Comparison of ENCODE assay signal across 38 cellular contexts in the genomic region with DNA sequence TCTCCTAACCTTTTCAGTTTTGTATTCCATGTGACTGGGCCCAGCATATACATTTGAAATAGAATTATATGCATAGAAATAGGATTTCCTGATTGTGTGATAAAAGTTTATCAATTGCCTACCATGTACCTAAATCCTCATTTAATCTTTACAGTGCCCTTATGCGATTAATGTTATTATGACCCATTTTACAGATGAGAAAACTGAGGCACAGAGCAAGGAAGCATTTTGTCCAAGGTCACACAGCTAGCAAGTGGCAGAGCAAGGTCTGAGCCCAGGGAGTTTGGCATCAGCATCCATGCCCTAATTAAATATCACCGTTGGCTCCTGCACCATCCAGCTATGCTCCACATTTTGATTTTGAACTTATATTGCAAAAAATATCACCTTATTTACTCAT. TPM values are rescaled to one million over a fixed set of nuclear protein-coding genes. Genes with fewer than 3 reads are reported as not detected.
"Had no signal": no experiment of that assay in that cellular context is flagged by ENCODE, and none has a peak within 500 bp of the region (broad histone marks: within the 10 kb centered on the region; RNA-seq: fewer than 3 reads in every experiment).

No MANE protein-coding gene starts in this region.

- H3K27me3 ChIP-seq: adrenal gland, ascending aorta, body of pancreas, brain microvascular endothelial cell had no signal

- H3K36me3 ChIP-seq: adrenal gland, ascending aorta, brain microvascular endothelial cell, breast epithelium, cardiac muscle cell had no signal

- ATAC-seq: activated naive CD4-positive, alpha-beta T cell treated with anti-CD3 and anti-CD28 coated beads, Interleukin-2, amount 50 U/mL, for 72 hours; activated naive CD8-positive, alpha-beta T cell treated with anti-CD3 and anti-CD28 coated beads, Interleukin-2, amount 50 U/mL, for 24 hours; activated T-cell treated with anti-CD3 and anti-CD28 coated beads, Interleukin-2, amount 50 U/mL, for 4 hours; activated T-cell treated with anti-CD3 and anti-CD28 coated beads, Interleukin-2, amount 50 U/mL, for 72 hours; activated T-helper 17 cell treated with anti-CD3 and anti-CD28 coated beads, Interleukin-2, amount 50 U/mL, for 72 hours; body of pancreas had no signal

- H3K9me3 ChIP-seq: adrenal gland, ascending aorta, breast epithelium had no signal

- DNase-seq: activated effector memory CD4-positive, alpha-beta T cell treated with anti-CD3 and anti-CD28 coated beads, Interleukin-2, amount 50 U/mL, for 16 hours; activated effector memory CD4-positive, alpha-beta T cell treated with Interleukin-2 at 50 U/mL for 16 hours; activated gamma-delta T cell; activated gamma-delta T cell treated with Interleukin-2 at 50 U/mL for 16 hours; activated naive CD4-positive, alpha-beta T cell; activated naive CD4-positive, alpha-beta T cell treated with anti-CD3 and anti-CD28 coated beads for 36 hours; activated naive CD4-positive, alpha-beta T cell treated with anti-CD3 and anti-CD28 coated beads, Interleukin-2, amount 10 ng/mL, durations not matched to agents 7 days and 5 days; activated naive CD4-positive, alpha-beta T cell treated with anti-CD3 and anti-CD28 coated beads, Interleukin-2, amount 50 U/mL, for 16 hours; activated naive CD4-positive, alpha-beta T cell treated with Interleukin-2 at 50 U/mL for 16 hours; activated naive CD8-positive, alpha-beta T cell treated with anti-CD3 and anti-CD28 coated beads for 36 hours; activated naive CD8-positive, alpha-beta T cell treated with anti-CD3 and anti-CD28 coated beads, Interleukin-2, amount 10 ng/mL, durations not matched to agents 7 days and 5 days; activated naive CD8-positive, alpha-beta T cell treated with anti-CD3 and anti-CD28 coated beads, Interleukin-2, amount 50 U/mL, for 24 hours; activated T-cell treated with anti-CD3 and anti-CD28 coated beads, Interleukin-2, amount 50 U/mL, for 1 hour; activated T-cell treated with anti-CD3 and anti-CD28 coated beads, Interleukin-2, amount 50 U/mL, for 24 hours; activated T-cell treated with anti-CD3 and anti-CD28 coated beads, Interleukin-2, amount 50 U/mL, for 4 hours; activated T-cell treated with anti-CD3 and anti-CD28 coated beads, Interleukin-2, amount 50 U/mL, for 48 hours; activated T-cell treated with anti-CD3 and anti-CD28 coated beads, Interleukin-2, amount 50 U/mL, for 72 hours; adrenal gland; amniotic stem cell; amygdala; anterior cingulate cortex; aorta; body of pancreas; brain microvascular endothelial cell; caudate nucleus; central memory CD4-positive, alpha-beta T cell; cerebellar nuclear complex had no signal

- H3K4me3 ChIP-seq: adrenal gland, ascending aorta, body of pancreas, breast epithelium, cardiac muscle cell had no signal

- FAIRE-seq: astrocyte, bronchial epithelial cell had no signal

- H3K4me1 ChIP-seq: adrenal gland, ascending aorta, body of pancreas, breast epithelium had no signal

- H3K27ac ChIP-seq: adrenal gland, ascending aorta, body of pancreas, brain microvascular endothelial cell, breast epithelium, cardiac muscle cell had no signal

RNA-seq across cellular contexts. Expression of gene PAX1, which starts 28.2 kb away (rescaled TPM):
- total RNA-seq: activated naive CD4-positive, alpha-beta T cell treated with anti-CD3 and anti-CD28 coated beads for 36 hours; activated naive CD4-positive, alpha-beta T cell treated with anti-CD3 and anti-CD28 coated beads, Interleukin-2, amount 50 U/mL, for 72 hours; activated naive CD8-positive, alpha-beta T cell treated with anti-CD3 and anti-CD28 coated beads for 36 hours; activated naive CD8-positive, alpha-beta T cell treated with anti-CD3 and anti-CD28 coated beads, Interleukin-2, amount 10 ng/mL, durations not matched to agents 7 days and 5 days; activated T-cell treated with anti-CD3 and anti-CD28 coated beads, Interleukin-2, amount 50 U/mL, for 4 hours; activated T-cell treated with anti-CD3 and anti-CD28 coated beads, Interleukin-2, amount 50 U/mL, for 72 hours; activated T-helper 1 cell treated with anti-CD3 and anti-CD28 coated beads, Interleukin-12 subunit alpha, Interleukin-12 subunit beta, Interleukin-2, Interleukin-4 antibody, amounts not matched to agents 30 ng/mL and 10 ng/mL and 1 ng/mL, durations not matched to agents 14 hours and 24 hours and 36 hours; activated T-helper 17 cell treated with anti-CD3 and anti-CD28 coated beads, Interleukin-2, amount 50 U/mL, for 72 hours; activated T-helper 2 cell treated with anti-CD3 and anti-CD28 coated beads, Interferon-gamma antibody, Interleukin-2, Interleukin-4, amounts not matched to agents 10 μg/mL and 5 μg/mL and 100 μg/mL, durations not matched to agents 14 hours and 24 hours and 36 hours; adrenal gland; aorta; ascending aorta; astrocyte; body of pancreas; breast epithelium; bronchial epithelial cell; cardiac muscle cell; cerebellum; chondrocyte had no signal
- polyA plus RNA-seq: adrenal gland, aorta, cardiac muscle cell had no signal
